Comparison of ENCODE assay signal across 10 cellular contexts in the genomic region with DNA sequence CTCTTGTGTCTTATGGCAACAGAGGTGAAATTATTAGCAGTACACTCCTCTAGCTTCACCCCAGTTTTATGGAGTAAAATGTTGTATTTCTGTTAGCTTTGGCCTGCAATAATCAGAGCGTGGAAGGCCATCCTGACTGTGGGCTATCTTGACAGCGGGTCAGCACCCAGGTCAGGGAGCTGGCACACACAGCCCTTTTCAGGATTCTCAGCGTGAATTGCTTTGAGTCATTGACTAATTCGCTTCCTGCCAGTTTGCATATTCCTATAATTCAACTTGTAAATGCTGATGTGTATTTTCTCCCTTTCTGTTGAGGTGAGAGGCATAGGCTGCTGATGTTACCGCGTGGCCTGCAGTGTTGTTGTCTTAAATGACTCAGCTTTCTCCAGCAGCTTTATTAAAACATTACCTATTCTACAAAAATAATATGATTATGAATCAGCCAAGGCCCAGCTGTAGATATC.
DNase-seq lines count a peak whose midpoint lies in the region; ATAC-seq and TF ChIP-seq lines count a peak whose summit lies in the region.
"Had no signal": no experiment of that assay in that cellular context is flagged by ENCODE, and none has a peak within 500 bp of the region (broad histone marks: within the 10 kb centered on the region; RNA-seq: fewer than 3 reads in every experiment).

No MANE protein-coding gene starts in this region.

- H3K4me1 Mint-ChIP-seq in activated CD4-positive, alpha-beta T cell treated with anti-CD3 and anti-CD28 coated beads, Interleukin-2, amount 10 ng/mL, durations not matched to agents 7 days and 5 days: peaks cover 40% of the 10 kb centered on the region

- DNase-seq in ACHN (peak; percentile 54), astrocyte of the hippocampus (ENCODE audit: low read depth, low spot score) (peak; percentile 44), AG08396 (ENCODE audit: low spot score) (no peak)
- no peak for DNase-seq in activated CD4-positive, alpha-beta T cell treated with anti-CD3 and anti-CD28 coated beads, Interleukin-2, amount 10 ng/mL, durations not matched to agents 7 days and 5 days
- no peak for DNase-seq in activated effector memory CD4-positive, alpha-beta T cell treated with anti-CD3 and anti-CD28 coated beads, Interleukin-2, amount 50 U/mL, for 16 hours
- DNase-seq: activated CD4-positive, CD25-positive, alpha-beta regulatory T cell; H7 had no signal

- peaks cover 54% of the 10 kb centered on the region for H3K36me3 Mint-ChIP-seq in activated CD4-positive, alpha-beta T cell treated with anti-CD3 and anti-CD28 coated beads, Interleukin-2, amount 10 ng/mL, durations not matched to agents 7 days and 5 days (ENCODE audit: low read depth)

- no peaks in the 10 kb centered on the region for H3K9me3 ChIP-seq in liver (ENCODE audit: control insufficient read depth in 4 of 4, low read length in 3 of 4)

- no peak overlapping the region for H3K4me3 Mint-ChIP-seq in activated CD4-positive, alpha-beta T cell treated with anti-CD3 and anti-CD28 coated beads, Interleukin-2, amount 10 ng/mL, durations not matched to agents 7 days and 5 days

- CTCF ChIA-PET in activated CD4-positive, alpha-beta T cell treated with anti-CD3 and anti-CD28 coated beads, Interleukin-2, amount 10 ng/mL, durations not matched to agents 7 days and 5 days (lab: Charles Lee): interaction anchor here (1.1 kb wide), 1 partner anchor 15 kb away, joined by 3 read pairs; no protein-coding TSS in a partner anchor

- no peak for TF ChIP-seq CTCF in liver (IDR thresholded peaks at IDR 0.05; ENCODE audit: low read depth, low read length, missing input control)

- peak in 1 of 2 donors; percentile 7 for TF ChIP-seq RAD21 in liver (IDR thresholded peaks at IDR 0.05)

- ATAC-seq in HG02840 (IDR thresholded peaks at IDR 0.05; ENCODE audit: low FRiP score, unreplicated experiment) (peak; percentile 60), HG03469 (IDR thresholded peaks at IDR 0.05; ENCODE audit: unreplicated experiment) (no peak)

- no peaks in the 10 kb centered on the region for H3K9me3 Mint-ChIP-seq in activated CD4-positive, alpha-beta T cell treated with anti-CD3 and anti-CD28 coated beads, Interleukin-2, amount 10 ng/mL, durations not matched to agents 7 days and 5 days

- peaks cover 13 to 80% (median 71%) of the 10 kb centered on the region in 4 donors for H3K4me1 ChIP-seq in liver (ENCODE audit: control insufficient read depth in 4 of 4, insufficient read depth in 4 of 4, low read length in 3 of 4)

- H3K27me3 Mint-ChIP-seq in activated CD4-positive, alpha-beta T cell treated with anti-CD3 and anti-CD28 coated beads, Interleukin-2, amount 10 ng/mL, durations not matched to agents 7 days and 5 days: no peaks in the 10 kb centered on the region

- no peak overlapping the region for H3K9ac ChIP-seq in liver (ENCODE audit: low read depth in 1 of 2, low read length in 2 of 2)

- H3K27ac Mint-ChIP-seq in activated CD4-positive, alpha-beta T cell treated with anti-CD3 and anti-CD28 coated beads, Interleukin-2, amount 10 ng/mL, durations not matched to agents 7 days and 5 days: no peak overlapping the region

- H3K27me3 ChIP-seq in liver (ENCODE audit: control insufficient read depth in 4 of 4, insufficient read depth in 4 of 4, low read length in 3 of 4): no peaks in the 10 kb centered on the region

- peaks cover 0 to 43% (median 28%) of the 10 kb centered on the region in 4 donors for H3K36me3 ChIP-seq in liver (ENCODE audit: control insufficient read depth in 4 of 4, insufficient read depth in 3 of 4, low read depth in 1 of 4, low read length in 3 of 4)

- POLR2A ChIA-PET in activated CD4-positive, alpha-beta T cell treated with anti-CD3 and anti-CD28 coated beads, Interleukin-2, amount 10 ng/mL, durations not matched to agents 7 days and 5 days (lab: Charles Lee): no interaction called here

- H3K27ac ChIP-seq in liver (ENCODE audit: low read depth in 1 of 2, low read length in 2 of 2): peak overlapping the region; percentile 5 to 59

- in situ Hi-C loops in ACHN (cut with HindIII; ENCODE audit: low pct_ligation_motif_present, low pct_unique_long_range_greater_than_20kb, low sequenced_read_pairs): no loop called here

- H3K4me3 ChIP-seq in liver (ENCODE audit: low read depth in 1 of 3, low read length in 3 of 3): no peak overlapping the region

- 38% methylated on average over 6 of the region's 6 CpGs for WGBS in liver

TF ChIP-seq in liver, 16 proteins besides CTCF, POLR2A, EP300 and RAD21:
- TF ChIP-seq RXRA (IDR thresholded peaks at IDR 0.05) (peak; percentile 22 to 52), FOXA2 (IDR thresholded peaks at IDR 0.05) (peak; percentile 66), GABPA (IDR thresholded peaks at IDR 0.05 in 1 of 2, conservative IDR thresholded peaks at IDR 0.05 in 1 of 2) (no peak), JUND (IDR thresholded peaks at IDR 0.05) (no peak), NR2F2 (IDR thresholded peaks at IDR 0.05) (peak; percentile 85), FOXA1 (IDR thresholded peaks at IDR 0.05) (no peak), EGR1 (IDR thresholded peaks at IDR 0.05; ENCODE audit: low read depth in 2 of 2) (no peak), TAF1 (conservative IDR thresholded peaks at IDR 0.05) (no peak), HNF4A (conservative IDR thresholded peaks at IDR 0.05) (peak in 1 of 2 donors; percentile 3), SP1 (IDR thresholded peaks at IDR 0.05) (no peak), YY1 (IDR thresholded peaks at IDR 0.05) (no peak), HNF4G (IDR thresholded peaks at IDR 0.05) (no peak)
- TF ChIP-seq, protein P1, sequence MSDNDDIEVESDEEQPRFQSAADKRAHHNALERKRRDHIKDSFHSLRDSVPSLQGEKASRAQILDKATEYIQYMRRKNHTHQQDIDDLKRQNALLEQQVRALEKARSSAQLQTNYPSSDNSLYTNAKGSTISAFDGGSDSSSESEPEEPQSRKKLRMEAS (IDR thresholded peaks at IDR 0.05): peak; percentile 42
- TF ChIP-seq, protein P2, sequence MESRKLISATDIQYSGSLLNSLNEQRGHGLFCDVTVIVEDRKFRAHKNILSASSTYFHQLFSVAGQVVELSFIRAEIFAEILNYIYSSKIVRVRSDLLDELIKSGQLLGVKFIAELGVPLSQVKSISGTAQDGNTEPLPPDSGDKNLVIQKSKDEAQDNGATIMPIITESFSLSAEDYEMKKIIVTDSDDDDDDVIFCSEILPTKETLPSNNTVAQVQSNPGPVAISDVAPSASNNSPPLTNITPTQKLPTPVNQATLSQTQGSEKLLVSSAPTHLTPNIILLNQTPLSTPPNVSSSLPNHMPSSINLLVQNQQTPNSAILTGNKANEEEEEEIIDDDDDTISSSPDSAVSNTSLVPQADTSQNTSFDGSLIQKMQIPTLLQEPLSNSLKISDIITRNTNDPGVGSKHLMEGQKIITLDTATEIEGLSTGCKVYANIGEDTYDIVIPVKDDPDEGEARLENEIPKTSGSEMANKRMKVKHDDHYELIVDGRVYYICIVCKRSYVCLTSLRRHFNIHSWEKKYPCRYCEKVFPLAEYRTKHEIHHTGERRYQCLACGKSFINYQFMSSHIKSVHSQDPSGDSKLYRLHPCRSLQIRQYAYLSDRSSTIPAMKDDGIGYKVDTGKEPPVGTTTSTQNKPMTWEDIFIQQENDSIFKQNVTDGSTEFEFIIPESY (IDR thresholded peaks at IDR 0.05): no peak
- TF ChIP-seq, protein P3, sequence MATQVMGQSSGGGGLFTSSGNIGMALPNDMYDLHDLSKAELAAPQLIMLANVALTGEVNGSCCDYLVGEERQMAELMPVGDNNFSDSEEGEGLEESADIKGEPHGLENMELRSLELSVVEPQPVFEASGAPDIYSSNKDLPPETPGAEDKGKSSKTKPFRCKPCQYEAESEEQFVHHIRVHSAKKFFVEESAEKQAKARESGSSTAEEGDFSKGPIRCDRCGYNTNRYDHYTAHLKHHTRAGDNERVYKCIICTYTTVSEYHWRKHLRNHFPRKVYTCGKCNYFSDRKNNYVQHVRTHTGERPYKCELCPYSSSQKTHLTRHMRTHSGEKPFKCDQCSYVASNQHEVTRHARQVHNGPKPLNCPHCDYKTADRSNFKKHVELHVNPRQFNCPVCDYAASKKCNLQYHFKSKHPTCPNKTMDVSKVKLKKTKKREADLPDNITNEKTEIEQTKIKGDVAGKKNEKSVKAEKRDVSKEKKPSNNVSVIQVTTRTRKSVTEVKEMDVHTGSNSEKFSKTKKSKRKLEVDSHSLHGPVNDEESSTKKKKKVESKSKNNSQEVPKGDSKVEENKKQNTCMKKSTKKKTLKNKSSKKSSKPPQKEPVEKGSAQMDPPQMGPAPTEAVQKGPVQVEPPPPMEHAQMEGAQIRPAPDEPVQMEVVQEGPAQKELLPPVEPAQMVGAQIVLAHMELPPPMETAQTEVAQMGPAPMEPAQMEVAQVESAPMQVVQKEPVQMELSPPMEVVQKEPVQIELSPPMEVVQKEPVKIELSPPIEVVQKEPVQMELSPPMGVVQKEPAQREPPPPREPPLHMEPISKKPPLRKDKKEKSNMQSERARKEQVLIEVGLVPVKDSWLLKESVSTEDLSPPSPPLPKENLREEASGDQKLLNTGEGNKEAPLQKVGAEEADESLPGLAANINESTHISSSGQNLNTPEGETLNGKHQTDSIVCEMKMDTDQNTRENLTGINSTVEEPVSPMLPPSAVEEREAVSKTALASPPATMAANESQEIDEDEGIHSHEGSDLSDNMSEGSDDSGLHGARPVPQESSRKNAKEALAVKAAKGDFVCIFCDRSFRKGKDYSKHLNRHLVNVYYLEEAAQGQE (IDR thresholded peaks at IDR 0.05): peak; percentile 22
- TF ChIP-seq, protein P4, sequence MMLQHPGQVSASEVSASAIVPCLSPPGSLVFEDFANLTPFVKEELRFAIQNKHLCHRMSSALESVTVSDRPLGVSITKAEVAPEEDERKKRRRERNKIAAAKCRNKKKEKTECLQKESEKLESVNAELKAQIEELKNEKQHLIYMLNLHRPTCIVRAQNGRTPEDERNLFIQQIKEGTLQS (IDR thresholded peaks at IDR 0.05): no peak

Comparison
In these comparisons a context has a peak if more than half of its experiments do, and no peak if none do; other contexts are left out.
1. DNase-seq: peak in ACHN (single experiment) and astrocyte of the hippocampus (single experiment); none in AG08396 (single experiment), activated CD4-positive, alpha-beta T cell treated with anti-CD3 and anti-CD28 coated beads, Interleukin-2, amount 10 ng/mL, durations not matched to agents 7 days and 5 days (single experiment) and activated effector memory CD4-positive, alpha-beta T cell treated with anti-CD3 and anti-CD28 coated beads, Interleukin-2, amount 50 U/mL, for 16 hours (single experiment).